26 cellular contexts compared by ENCODE assay signal in the genomic region with DNA sequence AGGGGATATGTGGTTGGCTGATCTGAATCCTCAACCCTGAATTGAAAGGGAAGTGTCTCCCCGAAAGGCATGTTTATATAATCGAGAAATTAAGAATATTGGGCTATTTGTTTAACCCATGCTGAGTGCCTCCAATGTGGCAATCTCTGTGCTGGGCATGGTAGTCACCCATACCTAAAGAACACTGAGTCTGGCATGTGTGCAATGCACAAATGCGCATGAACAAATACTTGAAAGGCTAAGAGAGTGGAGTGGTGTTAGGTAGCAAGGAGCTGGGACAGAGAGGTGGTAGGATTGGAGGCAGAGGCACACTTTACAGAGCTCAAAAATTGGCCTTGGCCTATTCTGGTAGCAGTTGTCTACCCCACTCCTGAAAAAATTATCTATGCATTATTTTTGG.
"Had no signal": no experiment of that assay in that cellular context is flagged by ENCODE, and none has a peak within 500 bp of the region (broad histone marks: within the 10 kb centered on the region; RNA-seq: fewer than 3 reads in every experiment).

No MANE protein-coding gene starts in this region.

- H3K27me3 Mint-ChIP-seq: dendritic cell treated with granulocyte-macrophage colony-stimulating factor and Interleukin-4, amounts not matched to agents 40 ng/mL and 50 ng/mL, for 4 days; effector memory CD8-positive, alpha-beta T cell had no signal

- FAIRE-seq: endometrium, frontal cortex had no signal

- H3K4me1 ChIP-seq: colonic mucosa, esophagus squamous epithelium, heart left ventricle had no signal

- H3K27me3 ChIP-seq: colonic mucosa, esophagus squamous epithelium, gastroesophageal sphincter, heart left ventricle, hepatocyte had no signal

- H3K9me3 ChIP-seq: colonic mucosa, esophagus squamous epithelium, gastroesophageal sphincter, heart left ventricle had no signal

- H3K4me1 Mint-ChIP-seq: immature natural killer cell had no signal

- H3K4me3 Mint-ChIP-seq: dendritic cell treated with granulocyte-macrophage colony-stimulating factor and Interleukin-4, amounts not matched to agents 40 ng/mL and 50 ng/mL, for 4 days; effector memory CD8-positive, alpha-beta T cell; endodermal cell; immature natural killer cell had no signal

- H3K36me3 ChIP-seq: colonic mucosa, esophagus squamous epithelium, gastroesophageal sphincter, heart left ventricle had no signal

- H3K9me3 Mint-ChIP-seq: dendritic cell treated with granulocyte-macrophage colony-stimulating factor and Interleukin-4, amounts not matched to agents 40 ng/mL and 50 ng/mL, for 4 days had no signal

- H2AFZ ChIP-seq: hepatocyte had no signal

- H3K4me3 ChIP-seq: colonic mucosa, esophagus squamous epithelium, gastroesophageal sphincter, heart left ventricle, hepatocyte had no signal

- H3K36me3 Mint-ChIP-seq: immature natural killer cell had no signal

- H3K79me2 ChIP-seq: hepatocyte had no signal

- H3K27ac Mint-ChIP-seq: dendritic cell treated with granulocyte-macrophage colony-stimulating factor and Interleukin-4, amounts not matched to agents 40 ng/mL and 50 ng/mL, for 4 days; effector memory CD8-positive, alpha-beta T cell; endodermal cell; immature natural killer cell had no signal

- H3K27ac ChIP-seq: colonic mucosa, epithelial cell of prostate, esophagus squamous epithelium, gastroesophageal sphincter, heart left ventricle, hepatocyte had no signal

- DNase-seq: colonic mucosa; cortex of kidney; effector CD8-positive, alpha-beta T cell; effector memory CD8-positive, alpha-beta T cell; endodermal cell; erythroblast; esophagus squamous epithelium; foreskin fibroblast; heart left ventricle; hypothalamus; immature natural killer cell; islet precursor cell; kidney; kidney glomerular epithelial cell; left colon; left ventricle myocardium superior; mesendoderm; midbrain had no signal

- ATAC-seq: effector memory CD8-positive, alpha-beta T cell; esophagus mucosa; gastroesophageal sphincter; heart left ventricle; left lobe of liver; left ventricle myocardium superior had no signal

- H3K4me2 ChIP-seq: hepatocyte had no signal
